ENCODE assay signal across 24 cellular contexts in the genomic region with DNA sequence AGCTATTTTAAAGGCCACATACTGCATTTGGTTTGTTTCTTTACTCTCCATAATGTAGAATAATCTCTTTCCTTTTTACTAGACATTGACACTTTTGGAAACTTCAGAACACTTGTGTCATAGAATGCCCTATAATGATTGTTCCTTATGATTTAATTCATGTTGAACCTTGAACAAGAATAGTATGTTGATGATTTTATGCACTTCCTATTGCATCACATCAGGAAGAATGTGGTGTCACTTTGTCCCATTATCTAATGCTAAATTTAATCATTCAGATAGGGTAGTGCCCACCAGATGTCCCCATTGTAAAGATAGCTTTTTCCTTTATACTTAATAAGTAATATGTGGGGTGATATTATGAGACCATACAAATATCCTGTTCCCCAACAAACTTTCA.
"Had no signal": no experiment of that assay in that cellular context is flagged by ENCODE, and none has a peak within 500 bp of the region (broad histone marks: within the 10 kb centered on the region; RNA-seq: fewer than 3 reads in every experiment).

No MANE protein-coding gene starts in this region.

- H3K36me3 ChIP-seq: brain microvascular endothelial cell, cardiac muscle cell, WERI-Rb-1 had no signal

- H3K4me3 ChIP-seq: cardiac muscle cell, SK-N-MC had no signal

- H3K4me3 Mint-ChIP-seq: activated CD4-positive, alpha-beta T cell treated with anti-CD3 and anti-CD28 coated beads for 36 hours; activated CD8-positive, alpha-beta T cell treated with anti-CD3 and anti-CD28 coated beads for 36 hours; activated naive CD4-positive, alpha-beta T cell treated with anti-CD3 and anti-CD28 coated beads, Interleukin-2, amount 10 ng/mL, durations not matched to agents 7 days and 5 days; activated naive CD8-positive, alpha-beta T cell treated with anti-CD3 and anti-CD28 coated beads for 36 hours; activated T-cell treated with anti-CD3 and anti-CD28 coated beads, Interleukin-2, amount 50 U/mL, for 72 hours had no signal

- DNase-seq: activated CD4-positive, alpha-beta T cell treated with anti-CD3 and anti-CD28 coated beads for 36 hours; activated CD4-positive, alpha-beta T cell treated with anti-CD3 and anti-CD28 coated beads, Interleukin-2, amount 50 U/mL, for 1 hour; activated CD8-positive, alpha-beta memory T cell treated with anti-CD3 and anti-CD28 coated beads, Interleukin-2, amount 50 U/mL, for 4 hours; activated CD8-positive, alpha-beta T cell treated with anti-CD3 and anti-CD28 coated beads for 36 hours; activated gamma-delta T cell treated with Interleukin-2 at 50 U/mL for 16 hours; activated naive CD4-positive, alpha-beta T cell treated with anti-CD3 and anti-CD28 coated beads, Interleukin-2, amount 10 ng/mL, durations not matched to agents 7 days and 5 days; activated naive CD8-positive, alpha-beta T cell treated with anti-CD3 and anti-CD28 coated beads for 36 hours; activated T-cell treated with anti-CD3 and anti-CD28 coated beads, Interleukin-2, amount 50 U/mL, for 72 hours; brain microvascular endothelial cell; KG1; NCI-H1105; NCI-H1436; NCI-H1694 treated with DMSO at 0.1 percent for 48 hours; NCI-H2029 treated with DMSO at 0.1 percent for 48 hours; NCI-H510A treated with DMSO at 0.1 percent for 48 hours; NCI-H69; NK-92 treated with Interleukin-12 subunit alpha and Interleukin-12 subunit beta, amount 100 ng/mL, for 24 hours; RPMI8226; T-helper 9 cell; WERI-Rb-1 had no signal

- H3K4me1 Mint-ChIP-seq: activated CD4-positive, alpha-beta T cell treated with anti-CD3 and anti-CD28 coated beads for 36 hours; activated naive CD4-positive, alpha-beta T cell treated with anti-CD3 and anti-CD28 coated beads, Interleukin-2, amount 10 ng/mL, durations not matched to agents 7 days and 5 days; activated naive CD8-positive, alpha-beta T cell treated with anti-CD3 and anti-CD28 coated beads for 36 hours had no signal

- H3K27me3 ChIP-seq: brain microvascular endothelial cell, cardiac muscle cell had no signal

- H3K27ac ChIP-seq: brain microvascular endothelial cell, cardiac muscle cell, SK-N-MC, WERI-Rb-1 had no signal

- H3K27ac Mint-ChIP-seq: activated CD4-positive, alpha-beta T cell treated with anti-CD3 and anti-CD28 coated beads for 36 hours; activated CD8-positive, alpha-beta T cell treated with anti-CD3 and anti-CD28 coated beads for 36 hours; activated naive CD4-positive, alpha-beta T cell treated with anti-CD3 and anti-CD28 coated beads, Interleukin-2, amount 10 ng/mL, durations not matched to agents 7 days and 5 days; activated naive CD8-positive, alpha-beta T cell treated with anti-CD3 and anti-CD28 coated beads for 36 hours; activated T-cell treated with anti-CD3 and anti-CD28 coated beads, Interleukin-2, amount 50 U/mL, for 72 hours; activated T-helper 2 cell treated with anti-CD3 and anti-CD28 coated beads, Interferon-gamma antibody, Interleukin-2, Interleukin-4, amounts not matched to agents 10 μg/mL and 5 μg/mL and 100 μg/mL, durations not matched to agents 14 hours and 24 hours and 36 hours had no signal

- ATAC-seq: activated CD4-positive, alpha-beta T cell treated with anti-CD3 and anti-CD28 coated beads for 36 hours; activated CD8-positive, alpha-beta T cell treated with anti-CD3 and anti-CD28 coated beads for 36 hours; activated T-cell treated with anti-CD3 and anti-CD28 coated beads, Interleukin-2, amount 50 U/mL, for 72 hours; Right ventricle myocardium inferior had no signal

- H3K36me3 Mint-ChIP-seq: activated naive CD4-positive, alpha-beta T cell treated with anti-CD3 and anti-CD28 coated beads, Interleukin-2, amount 10 ng/mL, durations not matched to agents 7 days and 5 days; activated naive CD8-positive, alpha-beta T cell treated with anti-CD3 and anti-CD28 coated beads for 36 hours had no signal
